17 cellular contexts compared by ENCODE assay signal in the genomic region with DNA sequence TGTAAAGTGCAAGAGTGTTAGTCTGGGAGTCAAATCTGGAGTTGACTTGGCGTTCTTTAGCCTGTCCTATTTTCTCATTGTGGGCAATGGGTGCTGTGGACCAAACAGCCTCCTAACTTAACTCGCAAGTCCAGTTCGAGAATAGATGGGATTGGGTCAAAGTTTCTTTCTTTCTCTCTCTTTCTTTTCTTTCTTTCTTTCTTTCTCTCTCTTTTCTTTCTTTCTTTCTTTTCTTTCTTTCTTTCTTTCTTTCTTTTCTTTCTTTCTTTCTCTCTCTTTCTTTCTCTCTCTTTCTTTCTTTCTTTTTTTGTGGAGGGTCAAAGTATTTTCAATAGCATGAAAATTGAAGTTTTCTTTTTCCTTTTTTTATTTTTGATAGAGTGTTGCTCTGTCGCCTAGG.
"Had no signal": no experiment of that assay in that cellular context is flagged by ENCODE, and none has a peak within 500 bp of the region (broad histone marks: within the 10 kb centered on the region; RNA-seq: fewer than 3 reads in every experiment).

No MANE protein-coding gene starts in this region.

- ATAC-seq: gastrocnemius medialis; heart right ventricle; naive thymus-derived CD4-positive, alpha-beta T cell; right cardiac atrium; stimulated activated naive CD8-positive, alpha-beta T cell treated with anti-CD3 and anti-CD28 coated beads, Interleukin-15, Interleukin-2, amounts not matched to agents 100 U/mL and 50 U/mL, for 24 hours; upper lobe of right lung had no signal

- H3K27me3 Mint-ChIP-seq: naive thymus-derived CD4-positive, alpha-beta T cell had no signal

- H3K4me3 Mint-ChIP-seq: nephron progenitor cell had no signal

- H3K27ac Mint-ChIP-seq: nephron progenitor cell had no signal

- DNase-seq: cortex of kidney; dorsolateral prefrontal cortex; effector memory CD4-positive, alpha-beta T cell; gastrocnemius medialis; heart right ventricle; hypothalamus; kidney glomerular epithelial cell; naive thymus-derived CD4-positive, alpha-beta T cell; nephron progenitor cell; nucleus accumbens; ovary; right cardiac atrium; small intestine; stimulated activated CD4-positive, alpha-beta T cell treated with anti-CD3 and anti-CD28 coated beads, Interleukin-12 subunit alpha, Interleukin-12 subunit beta, amount 100 ng/mL, for 4 hours; stimulated activated naive CD8-positive, alpha-beta T cell treated with anti-CD3 and anti-CD28 coated beads, Interleukin-15, Interleukin-2, amounts not matched to agents 100 U/mL and 50 U/mL, for 24 hours; tibial artery; upper lobe of right lung had no signal
